21 cellular contexts compared by ENCODE assay signal in the genomic region with DNA sequence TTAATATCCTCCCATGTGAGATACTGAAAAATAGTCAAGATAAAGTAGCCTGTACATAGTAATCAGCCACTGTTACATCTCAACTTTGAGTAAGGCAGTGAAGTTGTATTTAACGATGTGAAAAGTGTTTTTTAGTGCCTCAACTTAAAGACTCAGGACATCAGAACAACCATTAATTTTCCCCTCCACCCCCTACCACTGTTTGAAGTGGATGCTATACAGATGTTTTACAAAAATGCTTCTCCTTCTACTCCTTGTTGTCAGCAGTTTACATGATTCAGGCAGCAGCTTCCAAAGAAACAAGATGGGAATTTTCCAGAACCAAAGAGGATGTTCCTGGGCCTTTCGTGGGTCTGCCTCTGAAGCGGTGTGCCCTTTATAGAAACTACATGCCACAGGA.
DNase-seq lines count a peak whose midpoint lies in the region; ATAC-seq and TF ChIP-seq lines count a peak whose summit lies in the region.
"Had no signal": no experiment of that assay in that cellular context is flagged by ENCODE, and none has a peak within 500 bp of the region (broad histone marks: within the 10 kb centered on the region; RNA-seq: fewer than 3 reads in every experiment).

No MANE protein-coding gene starts in this region.

- no peak for ATAC-seq in GM23338
- ATAC-seq in omental fat pad (ENCODE audit: low FRiP score), result peak; percentile 11
- ATAC-seq: A549, GM12878 had no signal

- H3K27ac Mint-ChIP-seq in GM23338, result no peak overlapping the region
- peak overlapping the region; percentile 50 for H3K27ac Mint-ChIP-seq in stimulated activated naive CD8-positive, alpha-beta T cell treated with anti-CD3 and anti-CD28 coated beads, Interleukin-15, Interleukin-2, amounts not matched to agents 100 ng/mL and 50 ng/mL, for 24 hours
- no peak overlapping the region for H3K27ac Mint-ChIP-seq in activated CD4-positive, alpha-beta T cell treated with anti-CD3 and anti-CD28 coated beads, Interleukin-2, amount 10 ng/mL, durations not matched to agents 24 days and 14 days
- H3K27ac Mint-ChIP-seq: CD14-positive monocyte; CD4-positive, alpha-beta T cell; CD8-positive, alpha-beta memory T cell; H9 had no signal

- intact Hi-C loops in activated CD4-positive, alpha-beta T cell treated with anti-CD3 and anti-CD28 coated beads, Interleukin-2, amount 10 ng/mL, durations not matched to agents 24 days and 14 days (cut with micrococcal nuclease), result no loop called here

- no peak overlapping the region for H3K4me2 ChIP-seq in GM23338
- no peak overlapping the region for H3K4me2 ChIP-seq in GM23248 (ENCODE audit: unreplicated experiment)
- H3K4me2 ChIP-seq: A549; BLaER1 treated with 17β-estradiol and CSF1 and Interleukin-3, amounts not matched to agents 10 nM and 100 nM had no signal

- no peaks in the 10 kb centered on the region; the same call in 2 of the 3 replicates for H3K9me3 Mint-ChIP-seq in GM23338
- no peaks in the 10 kb centered on the region for H3K9me3 Mint-ChIP-seq in stimulated activated naive CD8-positive, alpha-beta T cell treated with anti-CD3 and anti-CD28 coated beads, Interleukin-15, Interleukin-2, amounts not matched to agents 100 ng/mL and 50 ng/mL, for 24 hours
- H3K9me3 Mint-ChIP-seq in activated CD4-positive, alpha-beta T cell treated with anti-CD3 and anti-CD28 coated beads, Interleukin-2, amount 10 ng/mL, durations not matched to agents 24 days and 14 days, result peaks cover 10% of the 10 kb centered on the region
- H3K9me3 Mint-ChIP-seq: CD4-positive, alpha-beta T cell; CD8-positive, alpha-beta memory T cell; H9 had no signal

- DNase-seq in GM23338 (ENCODE audit: low spot score) (no peak), ecto neural progenitor cell (ENCODE audit: low spot score) (peak; percentile 16), omental fat pad (ENCODE audit: low spot score) (no peak), retina (no peak), GM23248 (no peak)
- no peak for DNase-seq in activated CD4-positive, alpha-beta T cell treated with anti-CD3 and anti-CD28 coated beads, Interleukin-2, amount 10 ng/mL, durations not matched to agents 24 days and 14 days
- DNase-seq: 8988T; ACHN; AML-193; BE2C; CD4-positive, alpha-beta T cell; CD8-positive, alpha-beta memory T cell; DMS 273 treated with DMSO at 0.1 percent for 48 hours; DMS79; GDM1; H9 had no signal

- H3K27me3 ChIP-seq in GM23338 (ENCODE audit: insufficient read depth), result no peaks in the 10 kb centered on the region
- H3K27me3 ChIP-seq in GM23248 (replicated peaks; ENCODE audit: insufficient read depth), result peaks cover 3% of the 10 kb centered on the region; the same call in 1 of the 2 replicates
- H3K27me3 ChIP-seq: BLaER1 treated with 17β-estradiol and CSF1 and Interleukin-3, amounts not matched to agents 10 nM and 100 nM had no signal

- peaks cover under 1% of the 10 kb centered on the region for H3K27me3 Mint-ChIP-seq in GM23338 (ENCODE audit: insufficient read depth, low read depth, poor library complexity)
- H3K27me3 Mint-ChIP-seq in stimulated activated naive CD8-positive, alpha-beta T cell treated with anti-CD3 and anti-CD28 coated beads, Interleukin-15, Interleukin-2, amounts not matched to agents 100 ng/mL and 50 ng/mL, for 24 hours, result peaks cover 3% of the 10 kb centered on the region
- no peaks in the 10 kb centered on the region for H3K27me3 Mint-ChIP-seq in activated CD4-positive, alpha-beta T cell treated with anti-CD3 and anti-CD28 coated beads, Interleukin-2, amount 10 ng/mL, durations not matched to agents 24 days and 14 days
- H3K27me3 Mint-ChIP-seq: CD4-positive, alpha-beta T cell had no signal

- no peaks in the 10 kb centered on the region for H3F3A ChIP-seq in GM23338 (replicated peaks; ENCODE audit: low read depth)
- H3F3A ChIP-seq in GM23248 (ENCODE audit: insufficient read depth), result no peaks in the 10 kb centered on the region

- in situ Hi-C loops in GM23248 (cut with MboI), result no loop called here

- H2AFZ ChIP-seq in GM23338 (0 out of 2 replicates have a peak overlapping the region, but pooled peaks have one; percentile 47), GM23248 (no peak overlapping the region)

- H3K36me3 Mint-ChIP-seq in GM23338 (ENCODE audit: low read depth), result no peaks in the 10 kb centered on the region
- H3K36me3 Mint-ChIP-seq in stimulated activated naive CD8-positive, alpha-beta T cell treated with anti-CD3 and anti-CD28 coated beads, Interleukin-15, Interleukin-2, amounts not matched to agents 100 ng/mL and 50 ng/mL, for 24 hours (ENCODE audit: low read depth), result no peaks in the 10 kb centered on the region
- no peaks in the 10 kb centered on the region for H3K36me3 Mint-ChIP-seq in activated CD4-positive, alpha-beta T cell treated with anti-CD3 and anti-CD28 coated beads, Interleukin-2, amount 10 ng/mL, durations not matched to agents 24 days and 14 days (ENCODE audit: low read depth)
- H3K36me3 Mint-ChIP-seq: CD14-positive monocyte; CD8-positive, alpha-beta memory T cell had no signal

- no peaks in the 10 kb centered on the region for H3K36me3 ChIP-seq in GM23338 (ENCODE audit: insufficient read depth)
- no peaks in the 10 kb centered on the region for H3K36me3 ChIP-seq in GM23248 (ENCODE audit: low read depth)
- H3K36me3 ChIP-seq: BE2C; BLaER1 treated with 17β-estradiol and CSF1 and Interleukin-3, amounts not matched to agents 10 nM and 100 nM had no signal

- no peaks in the 10 kb centered on the region for H3K9me3 ChIP-seq in GM23248 (ENCODE audit: low read depth)
- H3K9me3 ChIP-seq: A549, BE2C had no signal

- no peaks in the 10 kb centered on the region for H3K4me1 Mint-ChIP-seq in GM23338
- H3K4me1 Mint-ChIP-seq in stimulated activated naive CD8-positive, alpha-beta T cell treated with anti-CD3 and anti-CD28 coated beads, Interleukin-15, Interleukin-2, amounts not matched to agents 100 ng/mL and 50 ng/mL, for 24 hours (ENCODE audit: low read depth), result peaks cover 28% of the 10 kb centered on the region
- no peaks in the 10 kb centered on the region for H3K4me1 Mint-ChIP-seq in activated CD4-positive, alpha-beta T cell treated with anti-CD3 and anti-CD28 coated beads, Interleukin-2, amount 10 ng/mL, durations not matched to agents 24 days and 14 days
- H3K4me1 Mint-ChIP-seq: CD8-positive, alpha-beta memory T cell; H9 had no signal

- H3K4me1 ChIP-seq in GM23338 (ENCODE audit: insufficient read depth) (no peaks in the 10 kb centered on the region), GM23248 (ENCODE audit: insufficient read depth) (no peaks in the 10 kb centered on the region)
- H3K4me1 ChIP-seq: A549; BE2C; BLaER1 treated with 17β-estradiol and CSF1 and Interleukin-3, amounts not matched to agents 10 nM and 100 nM had no signal

- TF ChIP-seq CTCF in GM23338 (conservative IDR thresholded peaks at IDR 0.05; ENCODE audit: low read depth in 2 of 2) (no peak), omental fat pad (IDR thresholded peaks at IDR 0.05) (no peak)

- no peaks in the 10 kb centered on the region for H4K20me1 ChIP-seq in GM23338 (replicated peaks; ENCODE audit: insufficient read depth)
- H4K20me1 ChIP-seq in GM23248 (ENCODE audit: insufficient read depth), result no peaks in the 10 kb centered on the region
- H4K20me1 ChIP-seq: BLaER1 treated with 17β-estradiol and CSF1 and Interleukin-3, amounts not matched to agents 10 nM and 100 nM had no signal

- WGBS in GM23248 (ENCODE audit: low coverage in 1 of 2, low lambda C conversion rate in 2 of 2, missing lambda C conversion rate in 2 of 2), 2 experiments, result 47 to 58% methylated on average over 3 of the region's 3 CpGs

- no peak overlapping the region for H3K4me3 ChIP-seq in GM23338
- no peak overlapping the region for H3K4me3 ChIP-seq in GM23248
- H3K4me3 ChIP-seq: A549; BLaER1 treated with 17β-estradiol and CSF1 and Interleukin-3, amounts not matched to agents 10 nM and 100 nM; GM12878 had no signal

- H3K4me3 Mint-ChIP-seq in GM23338, result no peak overlapping the region
- H3K4me3 Mint-ChIP-seq in stimulated activated naive CD8-positive, alpha-beta T cell treated with anti-CD3 and anti-CD28 coated beads, Interleukin-15, Interleukin-2, amounts not matched to agents 100 ng/mL and 50 ng/mL, for 24 hours, result no peak overlapping the region
- H3K4me3 Mint-ChIP-seq in activated CD4-positive, alpha-beta T cell treated with anti-CD3 and anti-CD28 coated beads, Interleukin-2, amount 10 ng/mL, durations not matched to agents 24 days and 14 days, result no peak overlapping the region
- H3K4me3 Mint-ChIP-seq: CD14-positive monocyte; CD4-positive, alpha-beta T cell; CD8-positive, alpha-beta memory T cell; H9 had no signal

- H3K27ac ChIP-seq in GM23338 (ENCODE audit: low read depth), result no peak overlapping the region
- no peak overlapping the region for H3K27ac ChIP-seq in GM23248
- H3K27ac ChIP-seq: A549; BLaER1 treated with 17β-estradiol and CSF1 and Interleukin-3, amounts not matched to agents 10 nM and 100 nM had no signal

- H3K9ac ChIP-seq in GM23248, result no peak overlapping the region
- H3K9ac ChIP-seq: BLaER1 treated with 17β-estradiol and CSF1 and Interleukin-3, amounts not matched to agents 10 nM and 100 nM had no signal

- H3K79me2 ChIP-seq in GM23338 (replicated peaks; ENCODE audit: insufficient read depth), result no peaks in the 10 kb centered on the region
- no peaks in the 10 kb centered on the region for H3K79me2 ChIP-seq in GM23248 (ENCODE audit: insufficient read depth)

- 0 out of 2 replicates have a peak, but pooled peaks cover 18% of the 10 kb centered on the region for H3K9me2 ChIP-seq in GM23338 (ENCODE audit: insufficient read depth)
- no peaks in the 10 kb centered on the region for H3K9me2 ChIP-seq in GM23248 (ENCODE audit: insufficient read depth)

TF ChIP-seq in GM23338, 12 proteins besides CTCF, POLR2A, EP300 and RAD21 (continues in another document):
- TF ChIP-seq ZNF331 (CRISPR knock-in tag; IDR thresholded peaks at IDR 0.05; ENCODE audit: low read depth) (no peak), EZH2phosphoT487 (IDR thresholded peaks at IDR 0.05; ENCODE audit: unreplicated experiment) (no peak), CREB1 (CRISPR knock-in tag; IDR thresholded peaks at IDR 0.05; ENCODE audit: low read depth) (no peak)
- TF ChIP-seq, protein P1, sequence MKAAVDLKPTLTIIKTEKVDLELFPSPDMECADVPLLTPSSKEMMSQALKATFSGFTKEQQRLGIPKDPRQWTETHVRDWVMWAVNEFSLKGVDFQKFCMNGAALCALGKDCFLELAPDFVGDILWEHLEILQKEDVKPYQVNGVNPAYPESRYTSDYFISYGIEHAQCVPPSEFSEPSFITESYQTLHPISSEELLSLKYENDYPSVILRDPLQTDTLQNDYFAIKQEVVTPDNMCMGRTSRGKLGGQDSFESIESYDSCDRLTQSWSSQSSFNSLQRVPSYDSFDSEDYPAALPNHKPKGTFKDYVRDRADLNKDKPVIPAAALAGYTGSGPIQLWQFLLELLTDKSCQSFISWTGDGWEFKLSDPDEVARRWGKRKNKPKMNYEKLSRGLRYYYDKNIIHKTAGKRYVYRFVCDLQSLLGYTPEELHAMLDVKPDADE (IDR thresholded peaks at IDR 0.05), result no peak
